Comparison of ENCODE assay signal across 17 cellular contexts in the genomic region with DNA sequence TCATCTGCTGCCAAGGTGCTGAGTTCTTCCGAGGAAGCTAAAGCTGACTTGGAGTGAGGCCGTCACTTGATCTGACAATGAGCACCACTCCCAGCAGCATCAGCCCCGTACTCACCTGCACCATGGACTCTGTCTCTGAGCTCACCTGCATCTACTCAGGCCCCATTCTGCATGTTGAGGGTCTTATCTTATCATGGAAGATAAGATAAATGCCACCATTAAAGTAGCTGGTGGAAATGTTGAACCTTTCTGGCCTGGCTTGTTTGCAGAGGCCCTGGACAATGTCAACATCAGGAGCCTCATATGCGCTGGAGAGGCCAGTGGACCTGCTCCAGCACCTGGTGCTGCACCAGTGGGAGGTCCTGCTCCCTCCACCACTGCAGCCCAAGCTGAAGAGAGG. TPM values are rescaled to one million over a fixed set of nuclear protein-coding genes. Genes with fewer than 3 reads are reported as not detected.
A peak's percentile ranks its signal among the peaks of the same experiment; 100 is the strongest.
DNase-seq lines count a peak whose midpoint lies in the region; ATAC-seq and TF ChIP-seq lines count a peak whose summit lies in the region.
"Had no signal": no experiment of that assay in that cellular context is flagged by ENCODE, and none has a peak within 500 bp of the region (broad histone marks: within the 10 kb centered on the region; RNA-seq: fewer than 3 reads in every experiment).

No MANE protein-coding gene starts in this region.

- H3K27me3 Mint-ChIP-seq in Caco-2 (ENCODE audit: insufficient read depth, unreplicated experiment) = no peaks in the 10 kb centered on the region
- H3K27me3 Mint-ChIP-seq in CD4-positive, alpha-beta memory T cell = peaks cover 3 to 9% of the 10 kb centered on the region in 2 donors

- H3K9ac ChIP-seq in neuronal stem cell (ENCODE audit: low read depth, low read length, poor library complexity) = no peak overlapping the region
- H3K9ac ChIP-seq: BLaER1 had no signal

- no peaks in the 10 kb centered on the region for H3K79me1 ChIP-seq in neuronal stem cell (ENCODE audit: low read depth, low read length)

- H3K36me3 ChIP-seq in Caco-2 (ENCODE audit: control insufficient read depth, insufficient read depth, low read length) = no peaks in the 10 kb centered on the region
- no peaks in the 10 kb centered on the region for H3K36me3 ChIP-seq in esophagus squamous epithelium
- H3K36me3 ChIP-seq in neuronal stem cell (replicated peaks in 1 of 2; ENCODE audit: control insufficient read depth in 2 of 2, insufficient read depth in 2 of 2, low read length in 2 of 2) = no peaks in the 10 kb centered on the region
- no peaks in the 10 kb centered on the region for H3K36me3 ChIP-seq in CD4-positive, alpha-beta memory T cell (ENCODE audit: insufficient read depth, low read length)
- H3K36me3 ChIP-seq: BLaER1 had no signal

- WGBS in esophagus squamous epithelium, 2 donors = 74 to 77% methylated on average over 4 of the region's 4 CpGs
- WGBS in neuronal stem cell (ENCODE audit: extremely low coverage in 2 of 2, insufficient read length in 2 of 2, insufficient replicate concordance in 1 of 2), 2 donors = no CpG with 5 or more reads among the region's 4 CpGs

- H2BK15ac ChIP-seq in neuronal stem cell (ENCODE audit: low read length) = no peak overlapping the region

- DNase-seq in Caco-2 (peak; percentile 84 to 92), NCI-H146 (lab: John Stamatoyannopoulos, UW) (peak; percentile 95), esophagus squamous epithelium (lab: John Stamatoyannopoulos, UW) (no peak), neuronal stem cell (ENCODE audit: low spot score) (no peak), GM03348 (ENCODE audit: low spot score) (no peak), NCI-H524 treated with DMSO at 0.1 percent for 48 hours (lab: John Stamatoyannopoulos, UW) (no peak)
- no peak for DNase-seq in CD4-positive, alpha-beta memory T cell
- DNase-seq: 8988T, AML-193, DMS153, DMS79 treated with DMSO at 0.1 percent for 48 hours, EL, HCEC 1CT, HFFc6 had no signal

- H3K23ac ChIP-seq in neuronal stem cell (ENCODE audit: low read depth, low read length, poor library complexity) = no peak overlapping the region

- H2AFZ ChIP-seq in neuronal stem cell (ENCODE audit: low read length) = no peak overlapping the region

- H3K27me3 ChIP-seq in Caco-2 (replicated peaks; ENCODE audit: control insufficient read depth, insufficient read depth, low read length) = no peaks in the 10 kb centered on the region
- H3K27me3 ChIP-seq in esophagus squamous epithelium = no peaks in the 10 kb centered on the region
- peaks cover 0 to 12% (median 0%) of the 10 kb centered on the region in 3 experiments for H3K27me3 ChIP-seq in neuronal stem cell (ENCODE audit: control insufficient read depth in 3 of 3, insufficient read depth in 3 of 3, low read depth in 1 of 3, low read length in 3 of 3)
- H3K27me3 ChIP-seq in CD4-positive, alpha-beta memory T cell (ENCODE audit: insufficient read depth, low read length) = no peaks in the 10 kb centered on the region
- H3K27me3 ChIP-seq: BLaER1 had no signal

- POLR2A ChIA-PET in Caco-2 (lab: Charles Lee) = interaction anchor here (0.6 to 2.2 kb wide), 4 partner anchors 10 to 227 kb away, joined by 4 to 24 read pairs (median 6); partner anchors contain the start of genes HMGCS1, TMEM267 and ZNF131
- POLR2A ChIA-PET in CD4-positive, alpha-beta memory T cell (lab: Charles Lee; ENCODE audit: partially characterized antibody) = no interaction called here

- no peak overlapping the region for H4K8ac ChIP-seq in neuronal stem cell (ENCODE audit: low read depth, low read length)

- CTCF ChIA-PET in Caco-2 (lab: Charles Lee) = interaction anchor here (0.7 to 2.4 kb wide), 6 partner anchors 35 to 329 kb away, joined by 3 to 13 read pairs (median 6); partner anchors contain the start of genes HMGCS1 and TMEM267
- CTCF ChIA-PET in CD4-positive, alpha-beta memory T cell (lab: Charles Lee; ENCODE audit: partially characterized antibody) = no interaction called here

- no peak for ATAC-seq in HG03025 (IDR thresholded peaks at IDR 0.05; ENCODE audit: low FRiP score, unreplicated experiment)

- no peak for TF ChIP-seq POLR2A in esophagus squamous epithelium (IDR thresholded peaks at IDR 0.05)

- TF ChIP-seq CTCF in Caco-2 (IDR thresholded peaks at IDR 0.05; ENCODE audit: insufficient read depth in 1 of 2, low read depth in 1 of 2, low read length in 1 of 2, severe bottlenecking in 1 of 2, unreplicated experiment in 1 of 2) (no peak), esophagus squamous epithelium (IDR thresholded peaks at IDR 0.05) (no peak)

- H3K4me3 ChIP-seq in Caco-2 (ENCODE audit: low read depth, low read length) (no peak overlapping the region), esophagus squamous epithelium (no peak overlapping the region), neuronal stem cell (ENCODE audit: low read length in 2 of 2) (no peak overlapping the region)
- no peak overlapping the region for H3K4me3 ChIP-seq in CD4-positive, alpha-beta memory T cell (ENCODE audit: low read length in 2 of 2)
- H3K4me3 ChIP-seq: BLaER1 had no signal

- peaks cover 11% of the 10 kb centered on the region for H3K9me3 Mint-ChIP-seq in Caco-2 (ENCODE audit: unreplicated experiment)
- peaks cover 0 to 18% (median 5%) of the 10 kb centered on the region in 8 donors for H3K9me3 Mint-ChIP-seq in CD4-positive, alpha-beta memory T cell
- H3K9me3 Mint-ChIP-seq: HFFc6 had no signal

- H3K9me3 ChIP-seq in Caco-2 = peaks cover 10% of the 10 kb centered on the region
- H3K9me3 ChIP-seq in esophagus squamous epithelium = peaks cover 0 to 6% (median 0%) of the 10 kb centered on the region in 3 donors
- H3K9me3 ChIP-seq in neuronal stem cell (replicated peaks in 1 of 2; ENCODE audit: control insufficient read depth in 2 of 2, insufficient read depth in 1 of 2, low read depth in 1 of 2, low read length in 2 of 2) = peaks cover 0 to 2% of the 10 kb centered on the region in 2 donors
- no peaks in the 10 kb centered on the region for H3K9me3 ChIP-seq in CD4-positive, alpha-beta memory T cell (ENCODE audit: control insufficient read depth in 1 of 2, low read length in 2 of 2)
- H3K9me3 ChIP-seq: BLaER1 had no signal

- H3K18ac ChIP-seq in neuronal stem cell (ENCODE audit: low read length) = no peak overlapping the region

- peaks cover 45% of the 10 kb centered on the region for H3K4me1 ChIP-seq in Caco-2
- H3K4me1 ChIP-seq in esophagus squamous epithelium = peaks cover 0 to 32% (median 0%) of the 10 kb centered on the region in 3 donors
- H3K4me1 ChIP-seq in neuronal stem cell (ENCODE audit: control insufficient read depth in 2 of 2, insufficient read depth in 1 of 2, low read depth in 1 of 2, low read length in 2 of 2) = no peaks in the 10 kb centered on the region
- H3K4me1 ChIP-seq in CD4-positive, alpha-beta memory T cell (ENCODE audit: insufficient read depth, low read length) = no peaks in the 10 kb centered on the region
- H3K4me1 ChIP-seq: BLaER1 had no signal

- BruUV-seq in Caco-2 (replicated peaks; lab: Mats Ljungman, UMichigan) = no TSS peak

- H3K4ac ChIP-seq in neuronal stem cell (ENCODE audit: low read length) = no peak overlapping the region

- intact Hi-C loops in Caco-2 (cut with micrococcal nuclease; ENCODE audit: unreplicated experiment) (loop anchor here (1.0 kb wide), 4 partner anchors 22 to 271 kb away; partner anchors contain the start of gene HMGCS1), esophagus squamous epithelium (cut with DNase I) (no loop called here)
- intact Hi-C loops in CD4-positive, alpha-beta memory T cell (cut with micrococcal nuclease) = no loop called here

- peak overlapping the region; percentile 65 for H3K27ac Mint-ChIP-seq in Caco-2 (ENCODE audit: unreplicated experiment)
- H3K27ac Mint-ChIP-seq in CD4-positive, alpha-beta memory T cell = no peak overlapping the region
- H3K27ac Mint-ChIP-seq: HFFc6, IgD-negative memory B cell had no signal

- H3K27ac ChIP-seq in esophagus squamous epithelium (peak overlapping the region in 3 of 4 donors; percentile 55 to 79 (median 67)), neuronal stem cell (replicated peaks; ENCODE audit: low read length) (no peak overlapping the region)
- H3K27ac ChIP-seq in CD4-positive, alpha-beta memory T cell (ENCODE audit: low read depth, low read length) = no peak overlapping the region
- H3K27ac ChIP-seq: BLaER1 had no signal

- peak overlapping the region; percentile 49 for H3K4me3 Mint-ChIP-seq in Caco-2 (ENCODE audit: unreplicated experiment)
- H3K4me3 Mint-ChIP-seq in CD4-positive, alpha-beta memory T cell = no peak overlapping the region
- H3K4me3 Mint-ChIP-seq: HFFc6, IgD-negative memory B cell had no signal

- no peak overlapping the region for H3K4me2 ChIP-seq in neuronal stem cell (ENCODE audit: insufficient read depth, low read length, poor library complexity, severe bottlenecking)
- H3K4me2 ChIP-seq: BLaER1 had no signal

- H2BK5ac ChIP-seq in neuronal stem cell (ENCODE audit: low read length) = no peak overlapping the region

- no peak overlapping the region for H4K91ac ChIP-seq in neuronal stem cell (ENCODE audit: low read depth, low read length, poor library complexity)

- peaks cover 6% of the 10 kb centered on the region for H3K36me3 Mint-ChIP-seq in Caco-2 (ENCODE audit: insufficient read depth, unreplicated experiment)
- no peaks in the 10 kb centered on the region for H3K36me3 Mint-ChIP-seq in CD4-positive, alpha-beta memory T cell

- H2AK5ac ChIP-seq in neuronal stem cell (ENCODE audit: low read depth, low read length) = no peak overlapping the region

- H3K14ac ChIP-seq in neuronal stem cell (ENCODE audit: low read length) = no peak overlapping the region

- H3K4me1 Mint-ChIP-seq in Caco-2 (ENCODE audit: low read depth, unreplicated experiment) = peaks cover 35% of the 10 kb centered on the region
- H3K4me1 Mint-ChIP-seq in CD4-positive, alpha-beta memory T cell = no peaks in the 10 kb centered on the region
- H3K4me1 Mint-ChIP-seq: IgD-negative memory B cell had no signal

- H2BK12ac ChIP-seq in neuronal stem cell (ENCODE audit: low read length) = peak overlapping the region; percentile 25

- H2BK120ac ChIP-seq in neuronal stem cell (ENCODE audit: low read depth, low read length) = no peak overlapping the region

RNA-seq across cellular contexts. Expression of gene HMGCS1, which starts 35.0 kb away (rescaled TPM):
- total RNA-seq in Caco-2 (2022) (205 and 211 TPM in 2 replicates), esophagus squamous epithelium (100 to 1,000 TPM in 3 of 4 donors, 10 to 100 TPM in 1; 86.6 to 278 (median 148) TPM)
- 390 TPM for polyA plus RNA-seq in neuronal stem cell (2013, experiment 1 of 2)
- 388 TPM for polyA plus RNA-seq in neuronal stem cell (2013, experiment 2 of 2)
- total RNA-seq in CD4-positive, alpha-beta memory T cell = 10 to 100 TPM; 27.7 to 35.7 TPM
- 1 to 10 TPM; 3.3 to 6.8 TPM for polyA plus RNA-seq in CD4-positive, alpha-beta memory T cell

Comparison
In these comparisons a context has a peak if more than half of its experiments do, and no peak if none do; other contexts are left out.
1. DNase-seq: peak in Caco-2 (2 of 2) and NCI-H146 (single experiment); none in esophagus squamous epithelium (single experiment), neuronal stem cell (single experiment), CD4-positive, alpha-beta memory T cell (0 of 5), GM03348 (single experiment) and NCI-H524 treated with DMSO at 0.1 percent for 48 hours (single experiment).
2. H3K27ac ChIP-seq: peak in esophagus squamous epithelium (3 of 4); none in neuronal stem cell (single experiment) and CD4-positive, alpha-beta memory T cell (single experiment).